18 cellular contexts compared by ENCODE assay signal in genomic region chr9:123232332-123232731, GRCh38. TPM values are rescaled to one million over a fixed set of nuclear protein-coding genes. Genes with fewer than 3 reads are reported as not detected.
DNase-seq lines count a peak whose midpoint lies in the region; ATAC-seq and TF ChIP-seq lines count a peak whose summit lies in the region.
"Had no signal": no experiment of that assay in that cellular context is flagged by ENCODE, and none has a peak within 500 bp of the region (broad histone marks: within the 10 kb centered on the region; RNA-seq: fewer than 3 reads in every experiment).

No MANE protein-coding gene starts in this region.

- no peak for TF ChIP-seq CTCF in mammary epithelial cell (conservative IDR thresholded peaks at IDR 0.05 in 1 of 2, IDR thresholded peaks at IDR 0.05 in 1 of 2; ENCODE audit: extremely low read depth in 1 of 2, insufficient read depth in 1 of 2, low read depth in 1 of 2, low read length in 2 of 2)
- no peak for TF ChIP-seq CTCF in MCF 10A (IDR thresholded peaks at IDR 0.05; ENCODE audit: unreplicated experiment)
- TF ChIP-seq CTCF in WTC11 (IDR thresholded peaks at IDR 0.05) = no peak
- no peak for TF ChIP-seq CTCF in mesothelial cell of epicardium (IDR thresholded peaks at IDR 0.05; ENCODE audit: unreplicated experiment)
- TF ChIP-seq CTCF in suprapubic skin (IDR thresholded peaks at IDR 0.05) = no peak

- H3K4me1 ChIP-seq in mammary epithelial cell (ENCODE audit: insufficient read depth, low read length) = peaks cover 10% of the 10 kb centered on the region
- H3K4me1 ChIP-seq in suprapubic skin = no peaks in the 10 kb centered on the region

- H3K9me3 Mint-ChIP-seq in MCF 10A (ENCODE audit: unreplicated experiment) = no peaks in the 10 kb centered on the region
- H3K9me3 Mint-ChIP-seq in WTC11 = no peaks in the 10 kb centered on the region
- H3K9me3 Mint-ChIP-seq in mesothelial cell of epicardium = no peaks in the 10 kb centered on the region

- H3K9ac ChIP-seq in mammary epithelial cell (ENCODE audit: insufficient read depth, low read length) = no peak overlapping the region

- H3K27me3 ChIP-seq in mammary epithelial cell (ENCODE audit: insufficient read depth, low read length) (no peaks in the 10 kb centered on the region), suprapubic skin (no peaks in the 10 kb centered on the region)

- ATAC-seq in WTC11 = peak; percentile 78
- ATAC-seq: SK-N-SH treated with all-trans-retinoic acid at 6 μM for 48 hours had no signal

- TF ChIP-seq EP300 in suprapubic skin (IDR thresholded peaks at IDR 0.05) = no peak

- dilution Hi-C loops in mammary epithelial cell (cut with HindIII; ENCODE audit: low sequenced_read_pairs) = no loop called here

- CTCF ChIA-PET in mammary epithelial cell (lab: Charles Lee; ENCODE audit: low non-redundant PET) (no interaction called here), MCF 10A (lab: Yijun Ruan, JAX) (interaction anchor here (0.6 to 0.9 kb wide), 5 partner anchors 9 to 782 kb away, joined by 3 to 4 read pairs (median 3); no protein-coding TSS in a partner anchor), WTC11 (lab: Charles Lee) (interaction anchor here (0.9 to 1.3 kb wide), 2 partner anchors 11 to 118 kb away, joined by 3 to 5 read pairs; no protein-coding TSS in a partner anchor)

- H3K27ac Mint-ChIP-seq in MCF 10A (ENCODE audit: low read depth, unreplicated experiment) = no peak overlapping the region
- peak overlapping the region; percentile 47 for H3K27ac Mint-ChIP-seq in WTC11
- H3K27ac Mint-ChIP-seq in mesothelial cell of epicardium = peak overlapping the region; percentile 58

- H3K4me3 Mint-ChIP-seq in MCF 10A (ENCODE audit: unreplicated experiment) = no peak overlapping the region
- H3K4me3 Mint-ChIP-seq in WTC11 = no peak overlapping the region
- H3K4me3 Mint-ChIP-seq in mesothelial cell of epicardium = no peak overlapping the region

- H3K27ac ChIP-seq in mammary epithelial cell (ENCODE audit: insufficient read depth, low read depth, low read length) (no peak overlapping the region), suprapubic skin (no peak overlapping the region)
- H3K27ac ChIP-seq: 22Rv1, HL-60 had no signal

- peak overlapping the region; percentile 51 for H2AFZ ChIP-seq in mammary epithelial cell (ENCODE audit: low read depth, low read length)

- in situ Hi-C loops in mammary epithelial cell (cut with MboI; ENCODE audit: low sequenced_read_pairs in 2 of 2) = no loop called here

- intact Hi-C loops in mammary epithelial cell (cut with micrococcal nuclease) (no loop called here), MCF 10A (cut with micrococcal nuclease) (no loop called here)

- H3K4me1 Mint-ChIP-seq in MCF 10A (ENCODE audit: insufficient read depth, unreplicated experiment) (peaks cover 9% of the 10 kb centered on the region), WTC11 (peaks cover 19% of the 10 kb centered on the region), mesothelial cell of epicardium (peaks cover 33% of the 10 kb centered on the region)

- 21% methylated on average over 3 of the region's 3 CpGs for WGBS in mammary epithelial cell (ENCODE audit: low coverage, missing lambda C conversion rate)
- 57% methylated on average over 3 of the region's 3 CpGs for WGBS in suprapubic skin

- DNase-seq in mammary epithelial cell (no peak), MCF 10A (ENCODE audit: unreplicated experiment) (no peak), WTC11 (ENCODE audit: low spot score) (no peak), mesothelial cell of epicardium (ENCODE audit: low spot score in 2 of 2, unreplicated experiment in 2 of 2) (no peak), GOT3 (lab: John Stamatoyannopoulos, UW) (no peak), suprapubic skin (ENCODE audit: low spot score in 2 of 2) (no peak), hepatic stellate cell (ENCODE audit: low spot score) (no peak)
- no peak for DNase-seq in activated effector memory CD4-positive, alpha-beta T cell treated with Interleukin-2 at 50 U/mL for 16 hours
- DNase-seq: C1 segment of cervical spinal cord; DMS153; KBM-7; NCI-H1092; NCI-H345; NCI-H69; NK-92 treated with Interleukin-12 subunit alpha and Interleukin-12 subunit beta, amount 100 ng/mL, for 24 hours had no signal

- no peak for TF ChIP-seq POLR2A in suprapubic skin (IDR thresholded peaks at IDR 0.05)

- H3K27me3 Mint-ChIP-seq in MCF 10A (ENCODE audit: insufficient read depth, unreplicated experiment) (no peaks in the 10 kb centered on the region), WTC11 (ENCODE audit: low read depth) (no peaks in the 10 kb centered on the region), mesothelial cell of epicardium (ENCODE audit: low read depth) (peaks cover 4% of the 10 kb centered on the region)

- no peak overlapping the region for H3K4me3 ChIP-seq in mammary epithelial cell (replicated peaks in 1 of 3; ENCODE audit: insufficient read depth in 1 of 3, low read depth in 2 of 3, low read length in 3 of 3)
- H3K4me3 ChIP-seq in suprapubic skin = no peak overlapping the region

- H3K36me3 ChIP-seq in mammary epithelial cell (ENCODE audit: insufficient read depth, low read length) = no peaks in the 10 kb centered on the region
- no peaks in the 10 kb centered on the region for H3K36me3 ChIP-seq in suprapubic skin

- H3K79me2 ChIP-seq in mammary epithelial cell (ENCODE audit: insufficient read depth, low read length) = no peaks in the 10 kb centered on the region

- BruUV-seq in mammary epithelial cell (replicated peaks; lab: Mats Ljungman, UMichigan) (no TSS peak), MCF 10A (replicated peaks; lab: Mats Ljungman, UMichigan) (no TSS peak)

- H3K36me3 Mint-ChIP-seq in MCF 10A (ENCODE audit: insufficient read depth, unreplicated experiment) (no peaks in the 10 kb centered on the region), WTC11 (no peaks in the 10 kb centered on the region), mesothelial cell of epicardium (peaks cover 1% of the 10 kb centered on the region)

- peak overlapping the region; percentile 51 for H3K4me2 ChIP-seq in mammary epithelial cell (ENCODE audit: insufficient read depth, low read depth, low read length)

- POLR2A ChIA-PET in MCF 10A (lab: Yijun Ruan, JAX) (interaction anchor here (1.7 kb wide), 1 partner anchor 8 kb away, joined by 3 read pairs; no protein-coding TSS in a partner anchor), WTC11 (lab: Charles Lee) (no interaction called here)

- no peaks in the 10 kb centered on the region for H3K9me3 ChIP-seq in mammary epithelial cell (replicated peaks; ENCODE audit: insufficient read depth, low read length)
- no peaks in the 10 kb centered on the region for H3K9me3 ChIP-seq in suprapubic skin

- H4K20me1 ChIP-seq in mammary epithelial cell (ENCODE audit: insufficient read depth, low read length) = no peaks in the 10 kb centered on the region

TF ChIP-seq in WTC11, 78 proteins besides CTCF, POLR2A, EP300 and RAD21 (continues in another document):
- TF ChIP-seq KAT7 (CRISPR knock-in tag; IDR thresholded peaks at IDR 0.05; ENCODE audit: borderline replicate concordance) (no peak), IRF2 (CRISPR knock-in tag; IDR thresholded peaks at IDR 0.05; ENCODE audit: borderline replicate concordance, low read depth) (no peak), PRRX2 (CRISPR knock-in tag; IDR thresholded peaks at IDR 0.05) (no peak), FOXP4 (CRISPR knock-in tag; IDR thresholded peaks at IDR 0.05) (no peak), AFF4 (CRISPR knock-in tag; IDR thresholded peaks at IDR 0.05; ENCODE audit: borderline replicate concordance) (no peak), ZNF121 (CRISPR knock-in tag; IDR thresholded peaks at IDR 0.05) (no peak)

RNA-seq across cellular contexts. Expression of gene STRBP, which starts 36.1 kb away (rescaled TPM):
- total RNA-seq in mammary epithelial cell = 10 to 100 TPM; 10.8 to 11.6 TPM
- polyA plus RNA-seq in mammary epithelial cell = 7.9 TPM
- 11.2 TPM for polyA minus RNA-seq in mammary epithelial cell
- 9.4 and 13.1 TPM in 2 replicates for total RNA-seq in MCF 10A (2022)
- 90.9 to 102 TPM (median 96.3 TPM) in 3 replicates for total RNA-seq in WTC11 (2021)
- 65.9 to 67.1 TPM (median 66.9 TPM) in 3 replicates for total RNA-seq in mesothelial cell of epicardium
- total RNA-seq in suprapubic skin = 10 to 100 TPM; 10.6 to 18.4 (median 14.5) TPM
